ENCODE assay signal across 8 cellular contexts in the genomic region with DNA sequence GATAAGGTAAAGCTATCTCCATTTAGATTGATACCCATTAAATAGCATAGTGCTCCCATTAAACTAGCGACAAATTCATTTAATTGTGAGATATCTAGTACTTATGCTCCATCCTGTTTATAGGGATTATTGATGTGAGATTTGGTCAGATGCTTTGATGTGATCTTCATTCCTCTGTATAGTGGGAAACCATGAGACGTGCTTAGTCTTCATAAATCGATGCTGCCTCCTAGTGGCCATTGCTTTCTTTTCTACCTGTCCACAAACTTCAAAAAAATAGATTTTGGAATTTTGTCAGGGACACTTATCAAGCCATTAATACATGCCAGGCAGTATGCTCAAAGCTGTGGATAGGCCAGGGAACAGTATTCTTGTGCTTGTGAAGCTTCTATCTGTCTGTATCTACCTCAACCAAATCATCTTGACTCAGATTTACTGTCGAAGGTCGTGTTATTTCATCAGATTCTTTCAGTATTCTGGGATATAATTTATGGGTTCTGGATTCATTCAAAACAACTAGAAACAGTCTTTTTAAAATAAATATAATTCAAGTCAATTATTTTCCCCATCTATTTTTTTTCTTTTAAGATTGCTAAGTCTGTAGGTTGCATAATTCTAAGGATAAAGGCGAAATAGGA. TPM values are rescaled to one million over a fixed set of nuclear protein-coding genes. Genes with fewer than 3 reads are reported as not detected.
DNase-seq lines count a peak whose midpoint lies in the region; ATAC-seq and TF ChIP-seq lines count a peak whose summit lies in the region.

No MANE protein-coding gene starts in this region.

- no peak overlapping the region for H3K4me3 Mint-ChIP-seq in osteocyte (ENCODE audit: unreplicated experiment)

- no peak overlapping the region for H3K27ac Mint-ChIP-seq in osteocyte (ENCODE audit: unreplicated experiment)

- H3K27me3 Mint-ChIP-seq in osteocyte (ENCODE audit: unreplicated experiment), result no peaks in the 10 kb centered on the region

- no peak overlapping the region for H3K27ac ChIP-seq in foreskin keratinocyte

- no peaks in the 10 kb centered on the region for H3K27me3 ChIP-seq in foreskin keratinocyte

- peak; percentile 80 for TF ChIP-seq CTCF in foreskin keratinocyte (conservative IDR thresholded peaks at IDR 0.05)
- TF ChIP-seq CTCF in osteocyte (IDR thresholded peaks at IDR 0.05), result peak; percentile 76

- H3K36me3 Mint-ChIP-seq in osteocyte (ENCODE audit: unreplicated experiment), result peaks cover 9% of the 10 kb centered on the region

- H3K4me1 ChIP-seq in foreskin keratinocyte, result no peaks in the 10 kb centered on the region

- ATAC-seq in GM19463 (IDR thresholded peaks at IDR 0.05; ENCODE audit: unreplicated experiment), result peak; percentile 67
- peak; percentile 79 for ATAC-seq in HG03460 (IDR thresholded peaks at IDR 0.05; ENCODE audit: unreplicated experiment)
- ATAC-seq in foreskin keratinocyte, result peak; percentile 91

- H3K4me1 Mint-ChIP-seq in osteocyte (ENCODE audit: unreplicated experiment), result no peaks in the 10 kb centered on the region

- DNase-seq in DMS53 (lab: John Stamatoyannopoulos, UW) (peak; percentile 89), NCI-H526 treated with DMSO at 0.1 percent for 48 hours (lab: John Stamatoyannopoulos, UW) (peak; percentile 35), activated T-cell treated with anti-CD3 and anti-CD28 coated beads for 4 hours (peak; percentile 54), foreskin keratinocyte (peak in 1 of 2 donors; percentile 39), osteocyte (ENCODE audit: extremely low spot score, unreplicated experiment) (no peak), NCI-H774 (lab: John Stamatoyannopoulos, UW) (no peak)

- H3K9me3 Mint-ChIP-seq in osteocyte (ENCODE audit: unreplicated experiment), result no peaks in the 10 kb centered on the region

RNA-seq across cellular contexts. Expression of gene LSM8, which starts 12.0 kb away (rescaled TPM):
- total RNA-seq in foreskin keratinocyte, result 32.3 and 36.0 TPM in 2 replicates
- polyA plus RNA-seq in foreskin keratinocyte, result 39.9 and 47.7 TPM in 2 replicates
- 27.3 and 31.1 TPM in 2 replicates for total RNA-seq in osteocyte

RNA-seq across cellular contexts. Expression of gene ANKRD7, which starts 28.5 kb away (rescaled TPM):
- 0.71 and 1.1 TPM in 2 replicates for total RNA-seq in foreskin keratinocyte
- 0.38 and 0.86 TPM in 2 replicates for polyA plus RNA-seq in foreskin keratinocyte
- not detected in 2 replicates for total RNA-seq in osteocyte

Comparison
In these comparisons a context has a peak if more than half of its experiments do, and no peak if none do; other contexts are left out.
1. DNase-seq: peak in DMS53 (single experiment), NCI-H526 treated with DMSO at 0.1 percent for 48 hours (single experiment) and activated T-cell treated with anti-CD3 and anti-CD28 coated beads for 4 hours (single experiment); none in osteocyte (single experiment) and NCI-H774 (single experiment).
2. Peak in every context shown above with its lines, with median percentiles within 50 percentile points of each other: ATAC-seq.